In the genomic region with DNA sequence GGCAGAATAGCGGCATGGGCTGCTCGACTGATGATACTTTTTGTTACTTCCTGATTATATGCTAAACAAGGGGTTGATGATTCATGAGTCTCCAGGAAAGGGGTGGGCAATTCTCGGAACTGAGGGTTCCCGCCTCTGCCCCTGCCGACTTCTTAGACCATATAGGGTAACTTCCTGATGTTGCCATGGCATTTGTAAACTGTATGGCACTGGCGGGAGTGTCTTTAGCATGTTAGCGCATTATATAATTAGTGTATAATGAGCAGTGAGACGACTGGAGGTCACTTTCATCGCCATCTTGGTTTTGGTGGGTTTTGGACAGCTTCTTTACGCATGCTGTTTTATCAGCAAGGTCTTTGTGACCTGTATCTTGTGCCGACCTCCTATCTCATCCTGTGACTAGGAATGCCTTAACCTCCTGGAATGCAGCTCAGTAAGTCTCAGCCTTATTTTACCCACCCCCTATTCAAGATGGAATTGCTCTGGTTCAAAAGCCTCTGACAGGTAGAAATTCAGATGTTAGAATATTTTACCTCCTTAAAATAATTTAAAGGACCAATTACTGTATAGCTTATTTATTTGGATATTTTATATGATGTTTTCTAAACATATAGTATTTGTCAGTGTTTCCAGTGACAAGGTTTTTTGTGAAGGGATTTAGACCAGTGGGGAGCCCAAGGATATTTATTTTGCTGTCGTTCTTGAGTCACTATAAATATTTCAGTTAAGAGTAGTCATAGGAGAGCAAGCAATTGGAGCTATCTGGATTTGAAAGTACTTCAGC, we compare ENCODE assay signal across 9 cellular contexts.
A peak's percentile ranks its signal among the peaks of the same experiment; 100 is the strongest.
DNase-seq lines count a peak whose midpoint lies in the region; ATAC-seq and TF ChIP-seq lines count a peak whose summit lies in the region.
"Had no signal": no experiment of that assay in that cellular context is flagged by ENCODE, and none has a peak within 500 bp of the region (broad histone marks: within the 10 kb centered on the region; RNA-seq: fewer than 3 reads in every experiment).

No MANE protein-coding gene starts in this region.

- H3K9me3 ChIP-seq in A673 (ENCODE audit: low read depth, low read length, poor library complexity, severe bottlenecking) = no peaks in the 10 kb centered on the region
- no peaks in the 10 kb centered on the region for H3K9me3 ChIP-seq in left lung
- no peaks in the 10 kb centered on the region for H3K9me3 ChIP-seq in CD4-positive, alpha-beta T cell (ENCODE audit: control insufficient read depth, low read length)

- H3K4me1 Mint-ChIP-seq in activated CD8-positive, alpha-beta T cell treated with anti-CD3 and anti-CD28 coated beads, Interleukin-2, amount 10 ng/mL, durations not matched to agents 7 days and 5 days (ENCODE audit: low read depth) = no peaks in the 10 kb centered on the region
- H3K4me1 Mint-ChIP-seq in CD4-positive, alpha-beta T cell (ENCODE audit: low read depth) = no peaks in the 10 kb centered on the region

- DNase-seq in A673 (ENCODE audit: low spot score) (peak; percentile 46), M059J (ENCODE audit: low read depth) (peak; percentile 80), left lung (no peak)
- DNase-seq in activated CD8-positive, alpha-beta T cell treated with anti-CD3 and anti-CD28 coated beads, Interleukin-2, amount 10 ng/mL, durations not matched to agents 7 days and 5 days = peak; percentile 35
- no peak for DNase-seq in CD4-positive, alpha-beta T cell
- DNase-seq: CD8-positive, alpha-beta T cell had no signal

- H3K4me3 Mint-ChIP-seq in activated CD8-positive, alpha-beta T cell treated with anti-CD3 and anti-CD28 coated beads, Interleukin-2, amount 10 ng/mL, durations not matched to agents 7 days and 5 days = no peak overlapping the region
- H3K4me3 Mint-ChIP-seq in CD4-positive, alpha-beta T cell = no peak overlapping the region
- H3K4me3 Mint-ChIP-seq: CD8-positive, alpha-beta T cell had no signal

- H3K27ac ChIP-seq in A673 (ENCODE audit: low read depth, low read length, poor library complexity, severe bottlenecking) (no peak overlapping the region), left lung (peak overlapping the region in 1 of 2 donors; percentile 42)
- H3K27ac ChIP-seq in CD4-positive, alpha-beta T cell (ENCODE audit: low read depth, low read length) = no peak overlapping the region

- H3K4me3 ChIP-seq in A673 (ENCODE audit: low read depth, low read length, poor library complexity, severe bottlenecking) = no peak overlapping the region
- H3K4me3 ChIP-seq in left lung = no peak overlapping the region

- intact Hi-C loops in A673 (cut with micrococcal nuclease; ENCODE audit: unreplicated experiment) = no loop called here
- intact Hi-C loops in left lung (cut with DNase I) = no loop called here
- intact Hi-C loops in CD4-positive, alpha-beta T cell (cut with DNase I, micrococcal nuclease) = no loop called here

- H3K4me1 ChIP-seq in A673 (ENCODE audit: insufficient read depth, low read length, poor library complexity, severe bottlenecking) = no peaks in the 10 kb centered on the region
- peaks cover 0 to 8% of the 10 kb centered on the region in 2 donors for H3K4me1 ChIP-seq in left lung

- POLR2A ChIA-PET in A673 (lab: Charles Lee; ENCODE audit: low non-redundant PET) = no interaction called here
- POLR2A ChIA-PET in activated CD8-positive, alpha-beta T cell treated with anti-CD3 and anti-CD28 coated beads, Interleukin-2, amount 10 ng/mL, durations not matched to agents 7 days and 5 days (lab: Charles Lee) = no interaction called here
- POLR2A ChIA-PET in CD4-positive, alpha-beta T cell (lab: Charles Lee) = interaction anchor here (0.6 kb wide), 1 partner anchor 406 kb away, joined by 3 read pairs; no protein-coding TSS in a partner anchor

- no peaks in the 10 kb centered on the region for H3K9me3 Mint-ChIP-seq in activated CD8-positive, alpha-beta T cell treated with anti-CD3 and anti-CD28 coated beads, Interleukin-2, amount 10 ng/mL, durations not matched to agents 7 days and 5 days (ENCODE audit: insufficient read depth)
- no peaks in the 10 kb centered on the region for H3K9me3 Mint-ChIP-seq in CD4-positive, alpha-beta T cell
- H3K9me3 Mint-ChIP-seq: CD8-positive, alpha-beta T cell had no signal

- no peak overlapping the region for H3K27ac Mint-ChIP-seq in activated CD8-positive, alpha-beta T cell treated with anti-CD3 and anti-CD28 coated beads, Interleukin-2, amount 10 ng/mL, durations not matched to agents 7 days and 5 days
- no peak overlapping the region for H3K27ac Mint-ChIP-seq in CD4-positive, alpha-beta T cell
- H3K27ac Mint-ChIP-seq: CD8-positive, alpha-beta T cell had no signal

- TF ChIP-seq CTCF in A673 (conservative IDR thresholded peaks at IDR 0.05; ENCODE audit: low read depth, low read length) (no peak), left lung (IDR thresholded peaks at IDR 0.05) (no peak)
- TF ChIP-seq CTCF in CD4-positive, alpha-beta T cell (IDR thresholded peaks at IDR 0.05) = no peak

- CTCF ChIA-PET in A673 (lab: Charles Lee) = no interaction called here
- CTCF ChIA-PET in activated CD8-positive, alpha-beta T cell treated with anti-CD3 and anti-CD28 coated beads, Interleukin-2, amount 10 ng/mL, durations not matched to agents 7 days and 5 days (lab: Charles Lee) = interaction anchor here (1.2 kb wide), 1 partner anchor 18 kb away, joined by 3 read pairs; no protein-coding TSS in a partner anchor
- CTCF ChIA-PET in CD4-positive, alpha-beta T cell (lab: Charles Lee) = no interaction called here

- H3K36me3 ChIP-seq in A673 (ENCODE audit: insufficient read depth, low read length, poor library complexity, severe bottlenecking) (no peaks in the 10 kb centered on the region), left lung (no peaks in the 10 kb centered on the region)

- no peaks in the 10 kb centered on the region for H3K36me3 Mint-ChIP-seq in activated CD8-positive, alpha-beta T cell treated with anti-CD3 and anti-CD28 coated beads, Interleukin-2, amount 10 ng/mL, durations not matched to agents 7 days and 5 days (ENCODE audit: low read depth)
- H3K36me3 Mint-ChIP-seq in CD4-positive, alpha-beta T cell (ENCODE audit: low read depth) = no peaks in the 10 kb centered on the region
- H3K36me3 Mint-ChIP-seq: CD8-positive, alpha-beta T cell had no signal

- no TSS peak for BruUV-seq in A673 (replicated peaks; lab: Mats Ljungman, UMichigan)

- H3K27me3 Mint-ChIP-seq in activated CD8-positive, alpha-beta T cell treated with anti-CD3 and anti-CD28 coated beads, Interleukin-2, amount 10 ng/mL, durations not matched to agents 7 days and 5 days (ENCODE audit: low read depth) = no peaks in the 10 kb centered on the region
- H3K27me3 Mint-ChIP-seq in CD4-positive, alpha-beta T cell = peaks cover 5% of the 10 kb centered on the region

- ATAC-seq in activated CD8-positive, alpha-beta T cell treated with anti-CD3 and anti-CD28 coated beads, Interleukin-2, amount 10 ng/mL, durations not matched to agents 7 days and 5 days = no peak
- ATAC-seq in left lung (peak; percentile 9), HG03432 (IDR thresholded peaks at IDR 0.05; ENCODE audit: unreplicated experiment) (no peak), HG02885 (IDR thresholded peaks at IDR 0.05; ENCODE audit: poor library complexity, unreplicated experiment) (no peak), GM19467 (IDR thresholded peaks at IDR 0.05; ENCODE audit: unreplicated experiment) (no peak)
- no peak for ATAC-seq in CD4-positive, alpha-beta T cell (ENCODE audit: poor library complexity)
- ATAC-seq: CD8-positive, alpha-beta T cell had no signal

- H3K27me3 ChIP-seq in A673 (replicated peaks; ENCODE audit: insufficient read depth, low read depth, low read length, poor library complexity) = no peaks in the 10 kb centered on the region
- H3K27me3 ChIP-seq in left lung = no peaks in the 10 kb centered on the region
- no peaks in the 10 kb centered on the region for H3K27me3 ChIP-seq in CD4-positive, alpha-beta T cell (ENCODE audit: control insufficient read depth, insufficient read depth, low read length)

Comparison
In these comparisons a context has a peak if more than half of its experiments do, and no peak if none do; other contexts are left out.
1. DNase-seq: peak in A673 (single experiment), M059J (single experiment) and activated CD8-positive, alpha-beta T cell treated with anti-CD3 and anti-CD28 coated beads, Interleukin-2, amount 10 ng/mL, durations not matched to agents 7 days and 5 days (single experiment); none in left lung (0 of 2) and CD4-positive, alpha-beta T cell (0 of 10).